Comparison of ENCODE assay signal across 22 cellular contexts in the genomic region with DNA sequence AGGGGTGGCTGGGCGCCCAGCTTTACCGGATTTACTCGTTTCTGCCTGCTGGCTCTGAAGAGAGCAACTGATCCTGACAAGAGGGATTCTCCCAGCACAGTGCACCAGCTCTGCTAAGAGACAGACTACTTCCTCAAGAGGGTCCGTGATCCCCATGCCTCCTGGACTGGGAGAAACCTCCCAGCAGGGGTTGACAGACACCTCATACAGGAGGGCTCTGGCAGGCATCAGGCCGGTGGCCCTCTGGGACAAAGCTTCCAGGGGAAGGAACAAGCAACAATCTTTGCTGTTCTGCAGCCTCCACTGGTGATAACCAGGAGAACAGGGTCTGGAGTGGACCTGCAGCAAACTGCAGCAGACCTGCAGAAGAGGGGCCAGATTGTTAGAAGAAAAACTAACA.
"Had no signal": no experiment of that assay in that cellular context is flagged by ENCODE, and none has a peak within 500 bp of the region (broad histone marks: within the 10 kb centered on the region; RNA-seq: fewer than 3 reads in every experiment).

No MANE protein-coding gene starts in this region.

- H3K4me1 ChIP-seq: colonic mucosa, esophagus squamous epithelium, gastrocnemius medialis, heart right ventricle, left lung, lower lobe of right lung had no signal

- H3K9me3 ChIP-seq: colonic mucosa, gastrocnemius medialis, lower lobe of right lung had no signal

- H3K36me3 ChIP-seq: colonic mucosa, esophagus squamous epithelium, gastrocnemius medialis, heart right ventricle, left lung, lower lobe of right lung had no signal

- ATAC-seq: effector memory CD8-positive, alpha-beta T cell; esophagus mucosa; gastrocnemius medialis; heart right ventricle; left cardiac atrium; left lung; left ventricle myocardium superior; lower lobe of right lung had no signal

- H3K4me3 ChIP-seq: colonic mucosa, esophagus squamous epithelium, gastrocnemius medialis, heart right ventricle, left lung, lower lobe of right lung had no signal

- DNase-seq: colonic mucosa; cortex of kidney; effector CD8-positive, alpha-beta T cell; effector memory CD8-positive, alpha-beta T cell; endodermal cell; erythroblast; esophagus squamous epithelium; foreskin fibroblast; foreskin melanocyte; gastrocnemius medialis; glutamatergic neuron; head of caudate nucleus; heart right ventricle; hippocampal formation; left cardiac atrium; left ventricle myocardium superior; lower lobe of right lung; mesendoderm; midbrain had no signal

- H3K27me3 ChIP-seq: colonic mucosa, esophagus squamous epithelium, gastrocnemius medialis, heart right ventricle, left lung had no signal

- H3K27ac ChIP-seq: colonic mucosa, epithelial cell of prostate, esophagus squamous epithelium, gastrocnemius medialis, heart right ventricle, left lung, lower lobe of right lung had no signal
